In genomic region chr20:45085289-45085688, GRCh38 we compare ENCODE assay signal across 1 cellular context.
TF ChIP-seq lines count a peak whose summit lies in the region.

No MANE protein-coding gene starts in this region.

TF ChIP-seq in GM12878, 131 proteins besides CTCF, POLR2A, EP300 and RAD21:
- TF ChIP-seq POLR2AphosphoS2 (IDR thresholded peaks at IDR 0.05; ENCODE audit: low read depth, low read length) (no peak), EED (IDR thresholded peaks at IDR 0.05; ENCODE audit: low read depth) (no peak)
